23 cellular contexts compared by ENCODE assay signal in the genomic region with DNA sequence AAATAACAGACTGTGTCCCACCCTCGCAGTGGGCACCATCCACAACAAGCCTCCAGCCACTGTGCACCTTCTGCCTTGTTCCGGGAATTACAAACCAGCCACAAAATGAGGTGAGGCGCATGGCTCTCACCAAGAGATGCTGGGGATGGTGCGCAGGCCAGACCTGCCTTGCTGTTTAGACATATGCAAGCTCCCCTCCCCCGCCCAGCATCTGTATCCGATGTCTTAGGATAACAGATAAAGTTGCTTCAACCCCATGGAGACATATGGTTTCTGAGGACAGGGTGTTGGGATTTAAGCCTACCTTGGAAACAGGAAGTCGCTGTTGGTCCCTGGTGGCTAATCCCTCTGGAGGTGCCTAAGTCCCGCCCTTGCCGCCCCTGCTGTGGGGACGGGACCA.
"Had no signal": no experiment of that assay in that cellular context is flagged by ENCODE, and none has a peak within 500 bp of the region (broad histone marks: within the 10 kb centered on the region; RNA-seq: fewer than 3 reads in every experiment).

No MANE protein-coding gene starts in this region.

- H3K4me1 ChIP-seq: tibial artery had no signal

- H3K27ac ChIP-seq: suprapubic skin, tibial artery had no signal

- H3K27me3 Mint-ChIP-seq: activated CD8-positive, alpha-beta T cell treated with anti-CD3 and anti-CD28 coated beads for 36 hours had no signal

- H3K4me3 ChIP-seq: suprapubic skin, tibial artery had no signal

- H3K27ac Mint-ChIP-seq: activated B cell treated with CpG ODN at 0.5 μM for 24 hours; activated CD8-positive, alpha-beta T cell treated with anti-CD3 and anti-CD28 coated beads for 36 hours; activated naive CD4-positive, alpha-beta T cell treated with anti-CD3 and anti-CD28 coated beads, Interleukin-2, amount 10 ng/mL, durations not matched to agents 7 days and 5 days; dendritic cell treated with granulocyte-macrophage colony-stimulating factor and Interleukin-4, amounts not matched to agents 40 ng/mL and 50 ng/mL, for 4 days; endodermal cell; natural killer cell treated with Interleukin-12 subunit alpha and Interleukin-12 subunit beta and Interleukin-15 and Interleukin-18, amount 100 ng/mL, for 72 hours; stimulated activated naive B cell treated with anti-CD40 and anti-IgM and Interleukin-4, amounts not matched to agents 10 μg/mL and 1 μg/mL and 100 μg/mL, for 72 hours had no signal

- H3K9me3 ChIP-seq: suprapubic skin, tibial artery had no signal

- H3K9me3 Mint-ChIP-seq: activated B cell treated with CpG ODN at 0.5 μM for 24 hours; dendritic cell treated with granulocyte-macrophage colony-stimulating factor and Interleukin-4, amounts not matched to agents 40 ng/mL and 50 ng/mL, for 4 days; natural killer cell treated with Interleukin-12 subunit alpha and Interleukin-12 subunit beta and Interleukin-15 and Interleukin-18, amount 100 ng/mL, for 72 hours had no signal

- H3K4me1 Mint-ChIP-seq: activated B cell treated with CpG ODN at 0.5 μM for 24 hours had no signal

- H3K4me3 Mint-ChIP-seq: activated B cell treated with CpG ODN at 0.5 μM for 24 hours; activated CD8-positive, alpha-beta T cell treated with anti-CD3 and anti-CD28 coated beads for 36 hours; activated naive CD4-positive, alpha-beta T cell treated with anti-CD3 and anti-CD28 coated beads, Interleukin-2, amount 10 ng/mL, durations not matched to agents 7 days and 5 days; dendritic cell treated with granulocyte-macrophage colony-stimulating factor and Interleukin-4, amounts not matched to agents 40 ng/mL and 50 ng/mL, for 4 days; endodermal cell; natural killer cell treated with Interleukin-12 subunit alpha and Interleukin-12 subunit beta and Interleukin-15 and Interleukin-18, amount 100 ng/mL, for 72 hours; stimulated activated naive B cell treated with anti-CD40 and anti-IgM and Interleukin-4, amounts not matched to agents 10 μg/mL and 1 μg/mL and 100 μg/mL, for 72 hours had no signal

- FAIRE-seq: keratinocyte had no signal

- ATAC-seq: activated CD8-positive, alpha-beta T cell treated with anti-CD3 and anti-CD28 coated beads for 36 hours; esophagus mucosa; left cardiac atrium; natural killer cell treated with Interleukin-12 subunit alpha and Interleukin-12 subunit beta and Interleukin-15 and Interleukin-18, amount 100 ng/mL, for 72 hours; right cardiac atrium; stimulated activated naive B cell treated with anti-CD40 and anti-IgM and Interleukin-4, amounts not matched to agents 10 μg/mL and 1 μg/mL and 100 μg/mL, for 72 hours had no signal

- H3K36me3 Mint-ChIP-seq: natural killer cell treated with Interleukin-12 subunit alpha and Interleukin-12 subunit beta and Interleukin-15 and Interleukin-18, amount 100 ng/mL, for 72 hours had no signal

- DNase-seq: activated B cell treated with CpG ODN at 0.5 μM for 24 hours; activated CD4-positive, alpha-beta T cell treated with anti-CD3 and anti-CD28 coated beads, Interleukin-2, amount 50 U/mL, for 1 hour; activated CD8-positive, alpha-beta T cell treated with anti-CD3 and anti-CD28 coated beads for 36 hours; activated gamma-delta T cell; activated naive CD4-positive, alpha-beta T cell treated with anti-CD3 and anti-CD28 coated beads, Interleukin-2, amount 10 ng/mL, durations not matched to agents 7 days and 5 days; activated T-cell treated with anti-CD3 and anti-CD28 coated beads, Interleukin-2, amount 50 U/mL, for 1 hour; amygdala; central memory CD4-positive, alpha-beta T cell; endodermal cell; foreskin fibroblast; hippocampal formation; left cardiac atrium; right cardiac atrium; stimulated activated CD4-positive, alpha-beta T cell treated with anti-CD3 and anti-CD28 coated beads, Interleukin-15, amount 100 ng/mL, for 24 hours; stimulated activated CD4-positive, alpha-beta T cell treated with anti-CD3 and anti-CD28 coated beads, Interleukin-2, amount 100 ng/mL, for 24 hours; stimulated activated naive B cell treated with anti-CD40 and anti-IgM and Interleukin-4, amounts not matched to agents 10 μg/mL and 1 μg/mL and 100 μg/mL, for 72 hours; T-helper 2 cell; tibial artery had no signal

- H3K27me3 ChIP-seq: suprapubic skin, tibial artery had no signal
